Comparison of ENCODE assay signal across 10 cellular contexts in genomic region chr13:59374720-59375119, GRCh38.
"Had no signal": no experiment of that assay in that cellular context is flagged by ENCODE, and none has a peak within 500 bp of the region (broad histone marks: within the 10 kb centered on the region; RNA-seq: fewer than 3 reads in every experiment).

No MANE protein-coding gene starts in this region.

- H3K36me3 ChIP-seq: right atrium auricular region, tibial artery, vagina had no signal

- H3K4me3 ChIP-seq: right atrium auricular region, tibial artery, vagina had no signal

- DNase-seq: activated T-cell treated with anti-CD3 and anti-CD28 coated beads, Interleukin-2, amount 50 U/mL, for 1 hour; central memory CD4-positive, alpha-beta T cell; effector memory CD8-positive, alpha-beta T cell; erythroblast; small intestine; tibial artery had no signal

- H3K9me3 ChIP-seq: right atrium auricular region, tibial artery, vagina had no signal

- H3K27ac ChIP-seq: parathyroid adenoma, right atrium auricular region, tibial artery, vagina had no signal

- H3K4me1 ChIP-seq: parathyroid adenoma, right atrium auricular region, tibial artery, vagina had no signal

- ATAC-seq: effector memory CD8-positive, alpha-beta T cell; stimulated activated effector memory CD8-positive, alpha-beta T cell treated with anti-CD3 and anti-CD28 coated beads, Interleukin-12 subunit alpha, Interleukin-12 subunit beta, amount 100 ng/mL, for 72 hours had no signal
